ENCODE assay signal across 1 cellular context in the genomic region with DNA sequence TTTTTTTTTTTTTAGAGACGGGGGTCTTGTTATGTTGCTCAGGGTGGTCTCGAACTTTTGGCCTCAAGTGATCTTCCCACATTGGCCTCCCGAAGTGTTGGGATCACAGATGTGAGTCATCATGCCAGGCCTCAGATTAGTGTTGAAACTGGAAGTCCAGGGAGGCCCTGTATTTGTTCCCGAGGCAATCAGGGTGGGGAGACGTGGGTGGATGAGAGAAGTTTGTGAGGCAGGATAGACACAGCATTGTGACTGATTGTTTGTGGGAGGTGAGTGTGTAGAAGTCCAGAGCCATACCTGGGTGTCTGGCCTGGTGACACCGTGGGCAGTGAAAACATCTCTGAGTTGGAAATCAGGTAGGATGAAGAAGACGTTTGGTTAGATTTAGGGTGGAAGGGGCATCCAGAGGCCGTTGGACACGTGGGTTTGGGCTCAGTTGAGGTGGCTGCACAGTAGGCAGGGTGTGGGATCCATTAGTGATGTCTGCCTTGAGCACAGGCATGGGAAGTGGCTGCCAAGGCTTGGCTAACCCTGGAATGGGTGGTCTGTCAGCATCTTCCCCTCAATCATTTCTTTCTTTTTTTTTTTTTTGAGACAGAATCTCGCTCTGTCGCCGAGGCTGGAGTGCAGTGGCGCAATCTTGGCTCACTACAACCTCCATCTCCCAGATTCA.
TF ChIP-seq lines count a peak whose summit lies in the region.

No MANE protein-coding gene starts in this region.

TF ChIP-seq in HCT116, 20 proteins besides CTCF, POLR2A, EP300 and RAD21:
- TF ChIP-seq ZFX (IDR thresholded peaks at IDR 0.05) (no peak), POLR2AphosphoS5 (IDR thresholded peaks at IDR 0.05; ENCODE audit: low read depth, low read length) (no peak), SRF (IDR thresholded peaks at IDR 0.05; ENCODE audit: low read depth) (no peak)
